In the genomic region with DNA sequence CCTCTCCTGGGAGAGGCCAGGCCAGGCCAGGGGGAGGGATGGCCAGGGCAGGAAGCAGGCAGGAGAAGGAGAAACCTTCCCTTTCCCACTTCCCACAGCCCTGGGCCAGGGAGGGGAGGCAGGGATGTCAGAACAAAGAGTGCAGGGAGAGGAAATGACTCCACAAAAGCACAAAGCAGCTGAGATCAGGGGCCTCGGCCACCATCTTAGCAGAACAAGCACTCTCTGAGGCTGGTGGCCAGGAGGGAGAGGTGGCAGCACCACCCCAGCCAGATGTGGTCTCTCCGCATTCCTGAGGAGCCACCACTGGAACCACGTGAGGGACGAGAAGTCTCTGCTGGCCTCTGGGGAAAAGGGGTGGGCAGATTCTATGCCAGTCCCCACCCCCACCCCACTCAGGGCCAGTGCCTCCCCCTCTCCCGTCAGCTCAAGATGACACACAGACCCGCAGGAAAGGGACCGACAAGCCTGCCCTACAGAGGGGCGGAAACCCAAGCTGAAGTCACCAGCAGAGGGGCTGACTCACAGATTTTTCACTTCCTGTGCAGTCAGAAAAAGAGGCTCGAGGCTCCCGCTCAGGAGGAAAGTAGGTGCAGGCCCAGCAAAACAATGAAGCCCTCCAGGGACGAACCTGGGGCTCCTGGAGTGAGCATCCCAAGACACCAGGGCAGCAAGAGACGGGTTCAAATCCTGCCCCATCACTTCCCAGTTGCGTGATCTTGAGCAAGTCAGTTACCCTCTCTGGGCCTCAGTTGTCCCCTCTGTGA, we compare ENCODE assay signal across 2 cellular contexts.
TF ChIP-seq lines count a peak whose summit lies in the region.

No MANE protein-coding gene starts in this region.

TF ChIP-seq in liver, 16 proteins besides CTCF, POLR2A, EP300 and RAD21:
- TF ChIP-seq SP1 (IDR thresholded peaks at IDR 0.05) (peak; percentile 6), RXRA (IDR thresholded peaks at IDR 0.05) (no peak)

TF ChIP-seq in HepG2, 621 proteins besides CTCF, POLR2A, EP300 and RAD21:
- no peak for TF ChIP-seq SIN3B (IDR thresholded peaks at IDR 0.05; ENCODE audit: low read length)
- no peak for TF ChIP-seq MAFK (conservative IDR thresholded peaks at IDR 0.05 in 1 of 2, IDR thresholded peaks at IDR 0.05 in 1 of 2; ENCODE audit: low read length in 2 of 2)
- TF ChIP-seq RAD51 (IDR thresholded peaks at IDR 0.05; ENCODE audit: borderline replicate concordance), result no peak
- TF ChIP-seq ZNF703 (CRISPR knock-in tag; IDR thresholded peaks at IDR 0.05; ENCODE audit: borderline replicate concordance), result no peak
- TF ChIP-seq, protein P1, sequence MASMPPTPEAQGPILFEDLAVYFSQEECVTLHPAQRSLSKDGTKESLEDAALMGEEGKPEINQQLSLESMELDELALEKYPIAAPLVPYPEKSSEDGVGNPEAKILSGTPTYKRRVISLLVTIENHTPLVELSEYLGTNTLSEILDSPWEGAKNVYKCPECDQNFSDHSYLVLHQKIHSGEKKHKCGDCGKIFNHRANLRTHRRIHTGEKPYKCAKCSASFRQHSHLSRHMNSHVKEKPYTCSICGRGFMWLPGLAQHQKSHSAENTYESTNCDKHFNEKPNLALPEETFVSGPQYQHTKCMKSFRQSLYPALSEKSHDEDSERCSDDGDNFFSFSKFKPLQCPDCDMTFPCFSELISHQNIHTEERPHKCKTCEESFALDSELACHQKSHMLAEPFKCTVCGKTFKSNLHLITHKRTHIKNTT (CRISPR knock-in tag; IDR thresholded peaks at IDR 0.05), result no peak
- no peak for TF ChIP-seq ZBTB8A (CRISPR knock-in tag; IDR thresholded peaks at IDR 0.05; ENCODE audit: borderline replicate concordance, low read depth)
- TF ChIP-seq CBX5 (CRISPR knock-in tag; IDR thresholded peaks at IDR 0.05; ENCODE audit: borderline replicate concordance), result no peak
- TF ChIP-seq, protein P2, sequence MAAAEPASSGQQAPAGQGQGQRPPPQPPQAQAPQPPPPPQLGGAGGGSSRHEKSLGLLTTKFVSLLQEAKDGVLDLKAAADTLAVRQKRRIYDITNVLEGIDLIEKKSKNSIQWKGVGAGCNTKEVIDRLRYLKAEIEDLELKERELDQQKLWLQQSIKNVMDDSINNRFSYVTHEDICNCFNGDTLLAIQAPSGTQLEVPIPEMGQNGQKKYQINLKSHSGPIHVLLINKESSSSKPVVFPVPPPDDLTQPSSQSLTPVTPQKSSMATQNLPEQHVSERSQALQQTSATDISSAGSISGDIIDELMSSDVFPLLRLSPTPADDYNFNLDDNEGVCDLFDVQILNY (CRISPR knock-in tag; conservative IDR thresholded peaks at IDR 0.05), result no peak
- no peak for TF ChIP-seq PHF5A (CRISPR knock-in tag; IDR thresholded peaks at IDR 0.05; ENCODE audit: low read depth, unreplicated experiment)
- TF ChIP-seq SNRNP70 (IDR thresholded peaks at IDR 0.05; ENCODE audit: low read depth, low read length), result no peak
- TF ChIP-seq NCOA2 (CRISPR knock-in tag; IDR thresholded peaks at IDR 0.05), result no peak
- TF ChIP-seq DNMT1 (CRISPR knock-in tag; IDR thresholded peaks at IDR 0.05), result no peak
- no peak for TF ChIP-seq AGO2 (optimal IDR thresholded peaks at IDR 0.05; ENCODE audit: low read depth, low read length)
- no peak for TF ChIP-seq U2AF1 (optimal IDR thresholded peaks at IDR 0.05; ENCODE audit: low read depth, low read length)
- TF ChIP-seq, protein P3, sequence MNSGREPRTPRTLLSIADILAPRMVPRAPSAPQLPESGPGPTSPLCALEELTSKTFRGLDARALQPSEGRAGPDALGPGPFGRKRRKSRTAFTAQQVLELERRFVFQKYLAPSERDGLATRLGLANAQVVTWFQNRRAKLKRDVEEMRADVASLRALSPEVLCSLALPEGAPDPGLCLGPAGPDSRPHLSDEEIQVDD (CRISPR knock-in tag; IDR thresholded peaks at IDR 0.05; ENCODE audit: borderline replicate concordance), result no peak
- no peak for TF ChIP-seq RFXANK (CRISPR knock-in tag; IDR thresholded peaks at IDR 0.05)
- no peak for TF ChIP-seq ZBTB21 (CRISPR knock-in tag; IDR thresholded peaks at IDR 0.05)
- no peak for TF ChIP-seq ZNF329 (CRISPR knock-in tag; IDR thresholded peaks at IDR 0.05; ENCODE audit: low read depth)
- TF ChIP-seq TAF15 (IDR thresholded peaks at IDR 0.05; ENCODE audit: low read depth, low read length, poor library complexity, severe bottlenecking), result no peak
- TF ChIP-seq HHEX (CRISPR knock-in tag; IDR thresholded peaks at IDR 0.05), result no peak
